Comparison of ENCODE assay signal across 20 cellular contexts in the genomic region with DNA sequence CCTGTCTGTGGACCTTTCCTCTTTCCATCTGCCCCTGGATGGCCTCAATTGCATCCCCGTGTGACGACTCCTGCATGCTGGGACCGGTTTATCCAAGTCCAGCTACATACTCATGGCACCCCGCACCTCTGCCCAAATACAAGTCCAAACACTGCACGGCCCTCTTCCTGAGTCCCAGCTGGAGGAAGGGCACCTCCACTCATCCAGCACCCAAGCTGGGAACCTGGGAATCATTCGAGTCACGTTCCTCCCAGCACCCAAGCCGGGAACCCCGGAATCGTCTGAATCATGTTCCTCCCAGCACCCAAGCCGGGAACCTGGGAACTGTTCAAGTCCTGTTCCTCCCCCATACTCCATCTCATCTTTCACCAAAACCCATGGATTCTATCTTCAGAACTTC. TPM values are rescaled to one million over a fixed set of nuclear protein-coding genes. Genes with fewer than 3 reads are reported as not detected.
"Had no signal": no experiment of that assay in that cellular context is flagged by ENCODE, and none has a peak within 500 bp of the region (broad histone marks: within the 10 kb centered on the region; RNA-seq: fewer than 3 reads in every experiment).

No MANE protein-coding gene starts in this region.

- H3K4me3 ChIP-seq: ascending aorta, hepatocyte, left lung, mucosa of descending colon, right atrium auricular region, skin epidermis, tibial nerve had no signal

- H3K27ac ChIP-seq: ascending aorta, hepatocyte, left lung, right atrium auricular region, skin epidermis, tibial nerve, WERI-Rb-1 had no signal

- H3K79me2 ChIP-seq: hepatocyte had no signal

- H3K36me3 Mint-ChIP-seq: memory B cell had no signal

- H3K4me1 ChIP-seq: ascending aorta, left lung, right atrium auricular region, tibial nerve had no signal

- H2AFZ ChIP-seq: hepatocyte had no signal

- H3K27me3 ChIP-seq: ascending aorta, hepatocyte, left lung, right atrium auricular region, tibial nerve had no signal

- DNase-seq: activated CD4-positive, alpha-beta T cell treated with anti-CD3 and anti-CD28 coated beads for 36 hours; activated T-cell treated with anti-CD3 and anti-CD28 coated beads, Interleukin-2, amount 50 U/mL, for 1 hour; erythroblast; kidney; left lung; mucosa of descending colon; naive thymus-derived CD4-positive, alpha-beta T cell; nucleus accumbens; stimulated activated CD4-positive, alpha-beta T cell treated with anti-CD3 and anti-CD28 coated beads, Interleukin-4, amount 100 ng/mL, for 24 hours; stimulated activated naive CD4-positive, alpha-beta T cell treated with Interleukin-2 at 50 U/mL for 16 hours; substantia nigra; WERI-Rb-1 had no signal

- H3K27me3 Mint-ChIP-seq: memory B cell had no signal

- H3K9me3 Mint-ChIP-seq: memory B cell had no signal

- H3K4me3 Mint-ChIP-seq: activated CD4-positive, alpha-beta T cell treated with anti-CD3 and anti-CD28 coated beads for 36 hours; memory B cell had no signal

- H3K4me2 ChIP-seq: hepatocyte had no signal

- H3K27ac Mint-ChIP-seq: activated CD4-positive, alpha-beta T cell treated with anti-CD3 and anti-CD28 coated beads for 36 hours; memory B cell had no signal

- H3K36me3 ChIP-seq: ascending aorta, left lung, right atrium auricular region, tibial nerve, WERI-Rb-1 had no signal

- H3K9me3 ChIP-seq: ascending aorta, left lung, mucosa of descending colon, right atrium auricular region, tibial nerve had no signal

- ATAC-seq: activated CD4-positive, alpha-beta T cell treated with anti-CD3 and anti-CD28 coated beads for 36 hours; left lung; mucosa of descending colon; naive thymus-derived CD4-positive, alpha-beta T cell had no signal

RNA-seq across cellular contexts. Expression of a gene that starts 10.2 kb away (rescaled TPM):
- total RNA-seq: activated CD4-positive, alpha-beta T cell treated with anti-CD3 and anti-CD28 coated beads for 36 hours; dermis microvascular lymphatic vessel endothelial cell; hepatocyte; kidney; left lung had no signal

RNA-seq across cellular contexts. Expression of a gene that starts 19.5 kb away (rescaled TPM):
- total RNA-seq: activated CD4-positive, alpha-beta T cell treated with anti-CD3 and anti-CD28 coated beads for 36 hours; ascending aorta; dermis microvascular lymphatic vessel endothelial cell; hepatocyte; kidney; left lung; mucosa of descending colon; naive thymus-derived CD4-positive, alpha-beta T cell; posterior vena cava; right atrium auricular region; tibial nerve had no signal
